31 cellular contexts compared by ENCODE assay signal in genomic region chr6:8558953-8559352, GRCh38.
"Had no signal": no experiment of that assay in that cellular context is flagged by ENCODE, and none has a peak within 500 bp of the region (broad histone marks: within the 10 kb centered on the region; RNA-seq: fewer than 3 reads in every experiment).

No MANE protein-coding gene starts in this region.

- H3K4me1 ChIP-seq: Peyer's patch, SJSA1 had no signal

- DNase-seq: activated CD4-positive, alpha-beta T cell treated with anti-CD3 and anti-CD28 coated beads for 36 hours; activated CD4-positive, alpha-beta T cell treated with anti-CD3 and anti-CD28 coated beads, Interleukin-2, amount 10 ng/mL, durations not matched to agents 7 days and 5 days; activated CD4-positive, alpha-beta T cell treated with anti-CD3 and anti-CD28 coated beads, Interleukin-2, amount 50 U/mL, for 48 hours; activated CD8-positive, alpha-beta T cell treated with anti-CD3 and anti-CD28 coated beads, Interleukin-2, amount 10 ng/mL, durations not matched to agents 7 days and 5 days; activated gamma-delta T cell; activated naive CD4-positive, alpha-beta T cell treated with anti-CD3 and anti-CD28 coated beads for 36 hours; activated T-cell treated with anti-CD3 and anti-CD28 coated beads, Interleukin-2, amount 50 U/mL, for 24 hours; adrenal gland; caudate nucleus; cerebellar nuclear complex; KG1; MG63; NCI-H1048; NCI-H1105 treated with DMSO at 0.1 percent for 48 hours; NCI-H1436 treated with DMSO at 0.1 percent for 48 hours; NCI-H1694 treated with DMSO at 0.1 percent for 48 hours; NCI-H2081; NCI-H226; NCI-H446 treated with DMSO at 0.1 percent for 48 hours; NCI-H524; NCI-H69; Peyer's patch; RPMI8226; SHP77 treated with DMSO at 0.1 percent for 48 hours; SK-N-SH had no signal

- H3K27ac ChIP-seq: adrenal gland, Peyer's patch, SJSA1 had no signal

- H3K9ac ChIP-seq: SK-N-SH had no signal

- FAIRE-seq: bronchial epithelial cell, TTC549 had no signal

- H3K36me3 ChIP-seq: adrenal gland, MG63, Peyer's patch, SJSA1 had no signal

- ATAC-seq: activated CD4-positive, alpha-beta T cell treated with anti-CD3 and anti-CD28 coated beads for 36 hours; activated CD4-positive, CD25-positive, alpha-beta regulatory T cell treated with anti-CD3 and anti-CD28 coated beads, Interleukin-2, amount 50 U/mL, for 24 hours; activated CD8-positive, alpha-beta T cell treated with anti-CD3 and anti-CD28 coated beads, Interleukin-2, amount 10 ng/mL, durations not matched to agents 7 days and 5 days; activated naive CD4-positive, alpha-beta T cell treated with anti-CD3 and anti-CD28 coated beads, Interleukin-2, amount 50 U/mL, for 72 hours; WTC11 had no signal

- H3K27me3 ChIP-seq: adrenal gland, MG63, Peyer's patch had no signal

- H3K4me3 ChIP-seq: adrenal gland, MG63, Peyer's patch, SJSA1 had no signal

- H3K4me2 ChIP-seq: SK-N-SH had no signal

- H3K9me3 ChIP-seq: adrenal gland, MG63, Peyer's patch, SJSA1, SK-N-SH had no signal
